In the genomic region with DNA sequence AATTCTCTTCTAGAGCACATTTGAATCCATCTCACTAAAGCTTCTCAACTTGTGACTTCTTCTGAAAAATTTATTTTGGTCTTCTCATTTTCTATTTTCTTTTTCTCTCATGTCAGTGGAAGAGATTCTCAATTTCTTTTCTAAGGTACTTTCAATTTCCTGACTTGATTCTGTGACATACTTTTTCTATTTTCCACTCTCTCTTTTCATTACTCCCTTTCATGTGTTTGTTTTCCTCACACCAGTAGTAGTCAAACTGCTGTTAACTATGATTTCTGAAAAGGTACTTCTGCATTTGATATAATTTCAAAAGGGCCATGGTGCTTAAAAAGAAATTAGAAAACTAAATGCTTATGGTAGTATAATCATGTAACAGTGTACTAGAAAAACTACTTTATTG, we compare ENCODE assay signal across 1 cellular context.
TF ChIP-seq lines count a peak whose summit lies in the region.

No MANE protein-coding gene starts in this region.

TF ChIP-seq in GM12878, 131 proteins besides CTCF, POLR2A, EP300 and RAD21:
- TF ChIP-seq, protein P1, sequence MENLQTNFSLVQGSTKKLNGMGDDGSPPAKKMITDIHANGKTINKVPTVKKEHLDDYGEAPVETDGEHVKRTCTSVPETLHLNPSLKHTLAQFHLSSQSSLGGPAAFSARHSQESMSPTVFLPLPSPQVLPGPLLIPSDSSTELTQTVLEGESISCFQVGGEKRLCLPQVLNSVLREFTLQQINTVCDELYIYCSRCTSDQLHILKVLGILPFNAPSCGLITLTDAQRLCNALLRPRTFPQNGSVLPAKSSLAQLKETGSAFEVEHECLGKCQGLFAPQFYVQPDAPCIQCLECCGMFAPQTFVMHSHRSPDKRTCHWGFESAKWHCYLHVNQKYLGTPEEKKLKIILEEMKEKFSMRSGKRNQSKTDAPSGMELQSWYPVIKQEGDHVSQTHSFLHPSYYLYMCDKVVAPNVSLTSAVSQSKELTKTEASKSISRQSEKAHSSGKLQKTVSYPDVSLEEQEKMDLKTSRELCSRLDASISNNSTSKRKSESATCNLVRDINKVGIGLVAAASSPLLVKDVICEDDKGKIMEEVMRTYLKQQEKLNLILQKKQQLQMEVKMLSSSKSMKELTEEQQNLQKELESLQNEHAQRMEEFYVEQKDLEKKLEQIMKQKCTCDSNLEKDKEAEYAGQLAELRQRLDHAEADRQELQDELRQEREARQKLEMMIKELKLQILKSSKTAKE (IDR thresholded peaks at IDR 0.05; ENCODE audit: low read depth, poor library complexity, severe bottlenecking): no peak
- TF ChIP-seq ZNF592 (IDR thresholded peaks at IDR 0.05) (no peak), SUPT20H (IDR thresholded peaks at IDR 0.05; ENCODE audit: borderline replicate concordance, control insufficient read depth, low read depth, low read length) (no peak), MTA3 (IDR thresholded peaks at IDR 0.05; ENCODE audit: borderline replicate concordance, low read length) (no peak), MEF2A (IDR thresholded peaks at IDR 0.05; ENCODE audit: insufficient read depth, low read depth, low read length) (no peak), SP1 (IDR thresholded peaks at IDR 0.05; ENCODE audit: low read depth, low read length) (no peak), RBBP5 (conservative IDR thresholded peaks at IDR 0.05) (no peak), HDGF (IDR thresholded peaks at IDR 0.05) (no peak), CHD4 (IDR thresholded peaks at IDR 0.05) (no peak), MEF2B (IDR thresholded peaks at IDR 0.05; ENCODE audit: partially characterized antibody, poor library complexity, severe bottlenecking) (no peak), ETV6 (conservative IDR thresholded peaks at IDR 0.05 in 1 of 2, IDR thresholded peaks at IDR 0.05 in 1 of 2; ENCODE audit: borderline replicate concordance in 1 of 2, low read depth in 1 of 2) (no peak), DPF2 (IDR thresholded peaks at IDR 0.05) (no peak), GABPA (IDR thresholded peaks at IDR 0.05; ENCODE audit: low read depth) (no peak)
- TF ChIP-seq, protein P2, sequence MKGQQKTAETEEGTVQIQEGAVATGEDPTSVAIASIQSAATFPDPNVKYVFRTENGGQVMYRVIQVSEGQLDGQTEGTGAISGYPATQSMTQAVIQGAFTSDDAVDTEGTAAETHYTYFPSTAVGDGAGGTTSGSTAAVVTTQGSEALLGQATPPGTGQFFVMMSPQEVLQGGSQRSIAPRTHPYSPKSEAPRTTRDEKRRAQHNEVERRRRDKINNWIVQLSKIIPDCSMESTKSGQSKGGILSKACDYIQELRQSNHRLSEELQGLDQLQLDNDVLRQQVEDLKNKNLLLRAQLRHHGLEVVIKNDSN (IDR thresholded peaks at IDR 0.05; ENCODE audit: borderline replicate concordance, extremely low read length, insufficient read depth, low read depth, low read length): no peak
TF ChIP-seq in GM12878: peak in this region for 0.
